Comparison of ENCODE assay signal across 21 cellular contexts in the genomic region with DNA sequence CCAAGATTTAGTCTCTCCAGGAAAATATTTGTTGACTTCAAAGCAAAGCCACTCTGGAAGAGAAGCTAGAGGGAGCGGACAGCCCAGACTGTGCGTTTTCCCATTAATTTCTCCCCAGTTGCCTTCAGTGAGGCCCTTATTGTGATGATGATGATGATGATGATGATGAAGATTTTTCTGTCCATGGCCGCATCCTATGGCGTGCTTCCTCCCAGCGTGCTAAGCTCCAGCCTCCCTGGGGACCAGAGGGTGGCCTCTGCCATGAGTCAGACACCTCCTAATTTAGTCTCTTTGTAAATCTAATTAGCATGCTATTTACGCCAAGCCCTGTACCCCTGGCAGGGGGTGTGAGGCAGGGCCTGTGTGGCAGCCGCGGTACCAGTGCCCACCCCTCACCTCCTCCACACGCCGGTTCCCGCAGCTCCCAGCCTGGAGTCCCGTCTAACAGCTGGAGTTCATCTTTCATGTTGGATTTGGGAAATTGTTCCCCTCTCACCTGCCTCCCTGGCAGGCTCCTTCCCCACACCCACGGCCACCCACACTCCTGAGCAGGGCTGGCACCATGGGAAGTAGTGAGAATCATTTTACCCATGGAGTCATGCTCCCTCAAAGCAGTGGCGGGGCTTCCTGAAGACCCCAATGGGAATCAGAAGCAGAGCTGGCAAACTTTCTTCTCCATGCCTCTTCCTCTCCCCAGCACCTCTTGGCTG.
"Had no signal": no experiment of that assay in that cellular context is flagged by ENCODE, and none has a peak within 500 bp of the region (broad histone marks: within the 10 kb centered on the region; RNA-seq: fewer than 3 reads in every experiment).

No MANE protein-coding gene starts in this region.

- H3K9me3 ChIP-seq: adrenal gland, body of pancreas, gastrocnemius medialis, spleen, tibial nerve had no signal

- H3K4me3 ChIP-seq: adrenal gland, body of pancreas, gastrocnemius medialis, hepatocyte, spleen, tibial nerve had no signal

- H3K27ac ChIP-seq: adrenal gland, body of pancreas, gastrocnemius medialis, hepatocyte, tibial nerve, VCaP had no signal

- DNase-seq: activated CD4-positive, alpha-beta T cell treated with anti-CD3 and anti-CD28 coated beads for 4 hours; activated CD4-positive, alpha-beta T cell treated with anti-CD3 and anti-CD28 coated beads, Interleukin-2, amount 50 U/mL, for 4 hours; activated CD8-positive, alpha-beta memory T cell treated with anti-CD3 and anti-CD28 coated beads for 24 hours; activated effector memory CD4-positive, alpha-beta T cell treated with Interleukin-2 at 50 U/mL for 16 hours; activated naive CD4-positive, alpha-beta T cell treated with Interleukin-2 at 50 U/mL for 16 hours; activated naive CD8-positive, alpha-beta T cell treated with anti-CD3 and anti-CD28 coated beads for 36 hours; adrenal gland; aorta; body of pancreas; effector CD8-positive, alpha-beta T cell; gastrocnemius medialis; left cardiac atrium; left ventricle myocardium superior; naive B cell; posterior cingulate gyrus; right cardiac atrium; spleen; stimulated activated naive CD4-positive, alpha-beta T cell had no signal

- H3K36me3 ChIP-seq: adrenal gland, gastrocnemius medialis, spleen, tibial nerve had no signal

- ATAC-seq: body of pancreas, gastrocnemius medialis, left cardiac atrium, left ventricle myocardium superior, right cardiac atrium had no signal

- H3K79me2 ChIP-seq: hepatocyte had no signal

- H3K4me2 ChIP-seq: hepatocyte had no signal

- H3K27me3 ChIP-seq: adrenal gland, body of pancreas, gastrocnemius medialis, hepatocyte, tibial nerve had no signal

- H2AFZ ChIP-seq: hepatocyte had no signal
